13 cellular contexts compared by ENCODE assay signal in the genomic region with DNA sequence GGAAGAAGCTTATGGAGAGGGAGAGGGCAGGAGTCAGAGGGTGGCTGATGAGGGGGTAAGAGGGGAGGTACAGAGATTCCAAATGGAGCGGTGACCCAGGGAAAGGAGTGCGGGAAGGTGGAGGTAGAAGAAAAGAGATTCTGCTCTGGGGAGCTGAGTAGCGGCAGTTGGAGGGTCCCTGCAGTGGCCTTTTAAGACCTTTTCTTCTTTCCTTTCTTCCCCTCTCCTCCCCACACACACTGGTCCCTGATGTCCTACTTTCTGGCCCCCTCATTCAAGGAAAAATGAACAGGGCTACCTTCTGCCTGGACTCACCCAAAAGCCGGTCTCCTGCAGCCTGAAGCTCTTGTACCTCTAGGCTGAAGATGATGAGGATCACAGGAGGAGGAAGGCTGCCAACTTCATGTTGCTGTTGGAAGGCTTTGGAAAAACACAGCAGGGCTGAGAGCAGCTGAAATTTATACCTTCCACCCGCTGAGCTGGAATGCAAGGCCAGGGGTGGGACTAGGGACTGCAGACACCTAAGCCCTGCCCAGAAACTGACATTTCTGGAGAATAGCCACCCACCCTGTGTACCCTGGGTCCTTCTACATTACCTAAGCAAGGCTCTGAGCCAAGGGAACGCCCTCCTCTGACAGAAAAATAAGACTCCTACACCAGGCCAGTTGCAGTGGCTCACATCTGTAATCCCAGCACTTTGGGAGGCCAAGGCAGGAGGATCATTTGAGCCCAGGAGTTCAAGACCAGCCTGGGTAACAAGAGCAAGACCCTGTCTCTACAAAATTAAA. TPM values are rescaled to one million over a fixed set of nuclear protein-coding genes. Genes with fewer than 3 reads are reported as not detected.
DNase-seq lines count a peak whose midpoint lies in the region; ATAC-seq, FAIRE-seq and TF ChIP-seq lines count a peak whose summit lies in the region.
"Had no signal": no experiment of that assay in that cellular context is flagged by ENCODE, and none has a peak within 500 bp of the region (broad histone marks: within the 10 kb centered on the region; RNA-seq: fewer than 3 reads in every experiment).

No MANE protein-coding gene starts in this region.

- peaks cover 7% of the 10 kb centered on the region for H3K9me3 Mint-ChIP-seq in nephron

- CTCF ChIA-PET in BJ (lab: Yijun Ruan, JAX), result interaction anchor here (1.3 to 1.6 kb wide), 2 partner anchors 9 to 22 kb away, joined by 3 read pairs; partner anchors contain the start of gene HEATR6

- H3K36me3 ChIP-seq in BJ (ENCODE audit: control insufficient read depth, insufficient read depth, low read length) (no peaks in the 10 kb centered on the region), colonic mucosa (no peaks in the 10 kb centered on the region), kidney (ENCODE audit: control insufficient read depth in 1 of 2, insufficient read depth in 2 of 2, low read length in 2 of 2) (no peaks in the 10 kb centered on the region), heart right ventricle (no peaks in the 10 kb centered on the region)
- no peaks in the 10 kb centered on the region for H3K36me3 ChIP-seq in effector memory CD4-positive, alpha-beta T cell (ENCODE audit: control insufficient read depth, insufficient read depth, low read length)

- 82 to 86% methylated on average over 6 of the region's 6 CpGs for WGBS in heart right ventricle, 2 donors

- peak overlapping the region; percentile 31 to 76 (median 41) for H3K27ac Mint-ChIP-seq in nephron
- H3K27ac Mint-ChIP-seq: activated naive CD4-positive, alpha-beta T cell treated with anti-CD3 and anti-CD28 coated beads, Interleukin-2, amount 50 U/mL, for 72 hours; CD4-positive, alpha-beta T cell had no signal

- H3K4me1 Mint-ChIP-seq in nephron, result peaks cover 40% of the 10 kb centered on the region

- no peaks in the 10 kb centered on the region for H3K9me3 ChIP-seq in colonic mucosa
- no peaks in the 10 kb centered on the region for H3K9me3 ChIP-seq in kidney (ENCODE audit: control insufficient read depth in 1 of 2, low read length in 2 of 2)
- H3K9me3 ChIP-seq in heart right ventricle, result peaks cover 0 to 9% (median 0%) of the 10 kb centered on the region in 11 donors
- H3K9me3 ChIP-seq in effector memory CD4-positive, alpha-beta T cell (ENCODE audit: control insufficient read depth, low read length), result no peaks in the 10 kb centered on the region

- intact Hi-C loops in colonic mucosa (cut with DNase I) (no loop called here), kidney (cut with DNase I) (no loop called here), heart right ventricle (cut with DNase I) (no loop called here)

- POLR2A ChIA-PET in BJ (lab: Charles Lee), result no interaction called here

- H3K27me3 ChIP-seq in BJ (ENCODE audit: control insufficient read depth, insufficient read depth, low read length) (no peaks in the 10 kb centered on the region), colonic mucosa (no peaks in the 10 kb centered on the region), heart right ventricle (no peaks in the 10 kb centered on the region)
- H3K27me3 ChIP-seq in effector memory CD4-positive, alpha-beta T cell (replicated peaks; ENCODE audit: control insufficient read depth, insufficient read depth, low read length, poor library complexity, severe bottlenecking), result no peaks in the 10 kb centered on the region

- H3K27ac ChIP-seq in colonic mucosa, result no peak overlapping the region
- peak overlapping the region in 1 of 2 donors; percentile 1 for H3K27ac ChIP-seq in kidney (ENCODE audit: low read depth in 2 of 2, low read length in 2 of 2)
- H3K27ac ChIP-seq in heart right ventricle, result no peak overlapping the region
- H3K27ac ChIP-seq in effector memory CD4-positive, alpha-beta T cell (ENCODE audit: insufficient read depth, low read length, poor library complexity, severe bottlenecking), result no peak overlapping the region

- no peak for ATAC-seq in heart right ventricle
- ATAC-seq: activated naive CD4-positive, alpha-beta T cell treated with anti-CD3 and anti-CD28 coated beads, Interleukin-2, amount 50 U/mL, for 72 hours had no signal

- no peaks in the 10 kb centered on the region for H3K4me1 ChIP-seq in colonic mucosa
- no peaks in the 10 kb centered on the region for H3K4me1 ChIP-seq in kidney (ENCODE audit: control insufficient read depth in 1 of 2, insufficient read depth in 1 of 2, low read depth in 1 of 2, low read length in 2 of 2)
- H3K4me1 ChIP-seq in heart right ventricle, result peaks cover 0 to 54% (median 0%) of the 10 kb centered on the region in 9 donors
- H3K4me1 ChIP-seq in effector memory CD4-positive, alpha-beta T cell (ENCODE audit: control insufficient read depth, insufficient read depth, low read length, poor library complexity, severe bottlenecking), result no peaks in the 10 kb centered on the region

- H3K27me3 Mint-ChIP-seq in nephron (ENCODE audit: low read depth), result peaks cover 4% of the 10 kb centered on the region
- H3K27me3 Mint-ChIP-seq: CD4-positive, alpha-beta T cell had no signal

- H3K4me3 Mint-ChIP-seq in nephron, result no peak overlapping the region
- H3K4me3 Mint-ChIP-seq: CD4-positive, alpha-beta T cell had no signal

- no peak for TF ChIP-seq CTCF in BJ (IDR thresholded peaks at IDR 0.05; ENCODE audit: insufficient read depth, low read depth, low read length)
- no peak for TF ChIP-seq CTCF in colonic mucosa (IDR thresholded peaks at IDR 0.05)
- TF ChIP-seq CTCF in nephron (IDR thresholded peaks at IDR 0.05; ENCODE audit: unreplicated experiment in 3 of 3), result no peak
- TF ChIP-seq CTCF in kidney (IDR thresholded peaks at IDR 0.05; ENCODE audit: borderline replicate concordance, extremely low read depth, insufficient read depth), result no peak
- TF ChIP-seq CTCF in heart right ventricle (IDR thresholded peaks at IDR 0.05), result no peak

- H3K36me3 Mint-ChIP-seq in nephron (ENCODE audit: low read depth), result peaks cover 7% of the 10 kb centered on the region

- DNase-seq in BJ (ENCODE audit: low read depth) (no peak), NCI-H2029 (lab: John Stamatoyannopoulos, UW) (peak; percentile 41), colonic mucosa (peak; percentile 56), kidney (no peak), heart right ventricle (no peak), NCI-H1436 treated with DMSO at 0.1 percent for 48 hours (lab: John Stamatoyannopoulos, UW) (no peak)
- DNase-seq in effector memory CD4-positive, alpha-beta T cell, result no peak
- DNase-seq: activated CD4-positive, CD25-positive, alpha-beta regulatory T cell treated with anti-CD3 and anti-CD28 coated beads, Interleukin-2, amount 50 U/mL, for 72 hours; CD4-positive, alpha-beta T cell; foreskin melanocyte; Kasumi-1 had no signal

- peak overlapping the region; percentile 33 for H3K4me3 ChIP-seq in BJ (ENCODE audit: low read depth, low read length)
- H3K4me3 ChIP-seq in colonic mucosa, result no peak overlapping the region
- H3K4me3 ChIP-seq in kidney (ENCODE audit: low read length in 2 of 2), result no peak overlapping the region
- no peak overlapping the region for H3K4me3 ChIP-seq in heart right ventricle
- H3K4me3 ChIP-seq in effector memory CD4-positive, alpha-beta T cell (ENCODE audit: insufficient read depth, low read depth, low read length, poor library complexity, severe bottlenecking), result no peak overlapping the region

- no peak for FAIRE-seq in kidney (lab: Jason Lieb, UNC)

- no peak overlapping the region for H3K9ac ChIP-seq in colonic mucosa (ENCODE audit: low read depth in 2 of 2, low read length in 2 of 2)
- H3K9ac ChIP-seq in kidney (ENCODE audit: low read length in 2 of 2), result no peak overlapping the region

RNA-seq across cellular contexts. Expression of gene HEATR6, which starts 9.4 kb away (rescaled TPM):
- polyA plus RNA-seq in BJ (2011; rRNA removed), result 20.7 and 24.2 TPM in 2 replicates
- polyA minus RNA-seq in BJ (2011; rRNA and poly(A)+ RNA removed), result 28.9 and 35.4 TPM in 2 replicates
- 10 to 100 TPM in 1 of 2 donors, 1 to 10 TPM in 1; 9.7 to 12.0 TPM for total RNA-seq in colonic mucosa
- 27.6 TPM for total RNA-seq in kidney
- polyA plus RNA-seq in kidney (ENCODE audit: insufficient read depth, low read depth, low replicate concordance), result 4.4 TPM
- 10 to 100 TPM; 10.8 to 17.2 (median 13.1) TPM for total RNA-seq in heart right ventricle
- 1 to 10 TPM; 5.3 to 6.4 TPM for polyA plus RNA-seq in heart right ventricle

Comparison
In these comparisons a context has a peak if more than half of its experiments do, and no peak if none do; other contexts are left out.
1. DNase-seq: peak in NCI-H2029 (single experiment) and colonic mucosa (single experiment); none in BJ (single experiment), kidney (single experiment), heart right ventricle (0 of 2), NCI-H1436 treated with DMSO at 0.1 percent for 48 hours (single experiment) and effector memory CD4-positive, alpha-beta T cell (0 of 3).